ENCODE assay signal across 1 cellular context in the genomic region with DNA sequence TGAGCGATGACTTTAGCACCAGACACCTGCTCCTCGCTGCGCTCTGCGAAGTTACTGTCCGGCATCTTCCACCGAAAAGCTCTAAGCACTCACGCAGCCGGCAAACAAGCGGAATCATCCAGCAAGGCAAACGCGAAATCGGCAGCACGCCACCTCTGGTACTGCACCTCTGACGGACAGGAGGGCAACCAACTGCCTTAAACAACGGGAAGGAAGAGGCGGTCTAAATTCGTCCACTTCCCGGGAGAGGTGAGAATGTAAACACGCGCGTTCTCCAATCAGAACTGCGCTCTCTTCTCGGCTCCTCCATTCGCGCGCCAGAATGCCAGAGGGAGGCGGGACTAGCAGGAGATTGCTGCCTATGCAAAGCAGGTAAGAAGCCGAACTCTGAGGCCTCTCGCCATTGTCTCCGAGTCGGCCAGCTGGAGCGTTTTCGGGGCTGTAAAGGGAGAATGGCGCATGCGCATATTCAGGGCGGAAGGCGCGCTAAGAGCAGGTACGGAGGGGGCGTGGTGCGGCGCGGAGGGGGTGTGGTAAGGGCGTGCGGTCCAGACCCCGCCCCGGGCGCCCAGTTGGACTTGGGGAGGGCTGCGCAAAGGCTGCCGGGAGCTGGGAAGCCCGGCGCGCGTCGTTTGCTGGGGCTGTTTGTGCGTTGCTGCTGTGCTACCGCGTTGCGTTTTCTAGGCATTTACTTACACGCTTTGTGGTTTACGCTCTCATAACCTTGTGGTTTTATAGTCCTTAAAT.
TF ChIP-seq lines count a peak whose summit lies in the region.

A gene with protein sequence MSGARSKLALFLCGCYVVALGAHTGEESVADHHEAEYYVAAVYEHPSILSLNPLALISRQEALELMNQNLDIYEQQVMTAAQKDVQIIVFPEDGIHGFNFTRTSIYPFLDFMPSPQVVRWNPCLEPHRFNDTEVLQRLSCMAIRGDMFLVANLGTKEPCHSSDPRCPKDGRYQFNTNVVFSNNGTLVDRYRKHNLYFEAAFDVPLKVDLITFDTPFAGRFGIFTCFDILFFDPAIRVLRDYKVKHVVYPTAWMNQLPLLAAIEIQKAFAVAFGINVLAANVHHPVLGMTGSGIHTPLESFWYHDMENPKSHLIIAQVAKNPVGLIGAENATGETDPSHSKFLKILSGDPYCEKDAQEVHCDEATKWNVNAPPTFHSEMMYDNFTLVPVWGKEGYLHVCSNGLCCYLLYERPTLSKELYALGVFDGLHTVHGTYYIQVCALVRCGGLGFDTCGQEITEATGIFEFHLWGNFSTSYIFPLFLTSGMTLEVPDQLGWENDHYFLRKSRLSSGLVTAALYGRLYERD (plus strand): TSS at position 347 of the 747 bp plus-strand sequence. CDS start 33,695 bp downstream, outside the sequence.
HACL1 (minus strand) TSS at position 171 of the 747 bp plus-strand sequence; CDS start at position 65, 106 bp downstream.

TF ChIP-seq in HepG2, 621 proteins besides CTCF, POLR2A, EP300 and RAD21 (continued from another document and continues in another):
- peak; percentile 23; the same call in 1 of the 2 replicates for TF ChIP-seq IRF9 (CRISPR knock-in tag; IDR thresholded peaks at IDR 0.05; ENCODE audit: borderline replicate concordance)
- peak; percentile 48 for TF ChIP-seq HOXA3 (CRISPR knock-in tag; IDR thresholded peaks at IDR 0.05)
- peak; percentile 88 for TF ChIP-seq SAP130 (CRISPR knock-in tag; IDR thresholded peaks at IDR 0.05; ENCODE audit: low read depth)
- no peak for TF ChIP-seq U2AF1 (optimal IDR thresholded peaks at IDR 0.05; ENCODE audit: low read depth, low read length)
- TF ChIP-seq ZNF678 (CRISPR knock-in tag; IDR thresholded peaks at IDR 0.05) = peak; percentile 13; the same call in 1 of the 2 replicates
- TF ChIP-seq ZBTB25 (CRISPR knock-in tag; IDR thresholded peaks at IDR 0.05) = peak; percentile 81
- TF ChIP-seq ZFP36L2 (CRISPR knock-in tag; IDR thresholded peaks at IDR 0.05) = 0 out of 2 replicates have a peak, but pooled peaks have one; percentile 1
- TF ChIP-seq ZNF614 (CRISPR knock-in tag; IDR thresholded peaks at IDR 0.05; ENCODE audit: borderline replicate concordance) = peak; percentile 45; the same call in 1 of the 2 replicates
- TF ChIP-seq ZNF205 (CRISPR knock-in tag; IDR thresholded peaks at IDR 0.05) = no peak
- TF ChIP-seq CCAR2 (optimal IDR thresholded peaks at IDR 0.05; ENCODE audit: low read depth, low read length) = no peak
- TF ChIP-seq ZNF768 (CRISPR knock-in tag; IDR thresholded peaks at IDR 0.05) = 0 out of 2 replicates have a peak, but pooled peaks have one; percentile 23
- TF ChIP-seq ZNF772 (CRISPR knock-in tag; IDR thresholded peaks at IDR 0.05) = peak; percentile 57; the same call in 1 of the 2 replicates
- TF ChIP-seq, protein P1, sequence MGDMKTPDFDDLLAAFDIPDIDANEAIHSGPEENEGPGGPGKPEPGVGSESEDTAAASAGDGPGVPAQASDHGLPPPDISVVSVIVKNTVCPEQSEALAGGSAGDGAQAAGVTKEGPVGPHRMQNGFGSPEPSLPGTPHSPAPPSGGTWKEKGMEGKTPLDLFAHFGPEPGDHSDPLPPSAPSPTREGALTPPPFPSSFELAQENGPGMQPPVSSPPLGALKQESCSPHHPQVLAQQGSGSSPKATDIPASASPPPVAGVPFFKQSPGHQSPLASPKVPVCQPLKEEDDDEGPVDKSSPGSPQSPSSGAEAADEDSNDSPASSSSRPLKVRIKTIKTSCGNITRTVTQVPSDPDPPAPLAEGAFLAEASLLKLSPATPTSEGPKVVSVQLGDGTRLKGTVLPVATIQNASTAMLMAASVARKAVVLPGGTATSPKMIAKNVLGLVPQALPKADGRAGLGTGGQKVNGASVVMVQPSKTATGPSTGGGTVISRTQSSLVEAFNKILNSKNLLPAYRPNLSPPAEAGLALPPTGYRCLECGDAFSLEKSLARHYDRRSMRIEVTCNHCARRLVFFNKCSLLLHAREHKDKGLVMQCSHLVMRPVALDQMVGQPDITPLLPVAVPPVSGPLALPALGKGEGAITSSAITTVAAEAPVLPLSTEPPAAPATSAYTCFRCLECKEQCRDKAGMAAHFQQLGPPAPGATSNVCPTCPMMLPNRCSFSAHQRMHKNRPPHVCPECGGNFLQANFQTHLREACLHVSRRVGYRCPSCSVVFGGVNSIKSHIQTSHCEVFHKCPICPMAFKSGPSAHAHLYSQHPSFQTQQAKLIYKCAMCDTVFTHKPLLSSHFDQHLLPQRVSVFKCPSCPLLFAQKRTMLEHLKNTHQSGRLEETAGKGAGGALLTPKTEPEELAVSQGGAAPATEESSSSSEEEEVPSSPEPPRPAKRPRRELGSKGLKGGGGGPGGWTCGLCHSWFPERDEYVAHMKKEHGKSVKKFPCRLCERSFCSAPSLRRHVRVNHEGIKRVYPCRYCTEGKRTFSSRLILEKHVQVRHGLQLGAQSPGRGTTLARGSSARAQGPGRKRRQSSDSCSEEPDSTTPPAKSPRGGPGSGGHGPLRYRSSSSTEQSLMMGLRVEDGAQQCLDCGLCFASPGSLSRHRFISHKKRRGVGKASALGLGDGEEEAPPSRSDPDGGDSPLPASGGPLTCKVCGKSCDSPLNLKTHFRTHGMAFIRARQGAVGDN (CRISPR knock-in tag; IDR thresholded peaks at IDR 0.05) = peak; percentile 97
- TF ChIP-seq RXRB (CRISPR knock-in tag; IDR thresholded peaks at IDR 0.05; ENCODE audit: borderline replicate concordance) = peak; percentile 42; the same call in 1 of the 2 replicates
- peak; percentile 76; the same call in 1 of the 2 replicates for TF ChIP-seq ZGPAT (CRISPR knock-in tag; IDR thresholded peaks at IDR 0.05)
- TF ChIP-seq ZNF878 (CRISPR knock-in tag; IDR thresholded peaks at IDR 0.05) = peak; percentile 9; the same call in 1 of the 2 replicates
- peak; percentile 83; the same call in 1 of the 2 replicates for TF ChIP-seq KLF11 (CRISPR knock-in tag; IDR thresholded peaks at IDR 0.05)
- TF ChIP-seq NFE2L2 (IDR thresholded peaks at IDR 0.05; ENCODE audit: low read length) = no peak
- TF ChIP-seq SIN3B (IDR thresholded peaks at IDR 0.05; ENCODE audit: low read length) = 0 out of 2 replicates have a peak, but pooled peaks have one; percentile 50
- TF ChIP-seq KLF12 (CRISPR knock-in tag; IDR thresholded peaks at IDR 0.05; ENCODE audit: borderline replicate concordance) = no peak
- no peak for TF ChIP-seq ZHX2 (IDR thresholded peaks at IDR 0.05; ENCODE audit: low read depth)
- TF ChIP-seq ZHX2 (CRISPR knock-in tag; IDR thresholded peaks at IDR 0.05; ENCODE audit: borderline replicate concordance) = no peak
- TF ChIP-seq, protein P2, sequence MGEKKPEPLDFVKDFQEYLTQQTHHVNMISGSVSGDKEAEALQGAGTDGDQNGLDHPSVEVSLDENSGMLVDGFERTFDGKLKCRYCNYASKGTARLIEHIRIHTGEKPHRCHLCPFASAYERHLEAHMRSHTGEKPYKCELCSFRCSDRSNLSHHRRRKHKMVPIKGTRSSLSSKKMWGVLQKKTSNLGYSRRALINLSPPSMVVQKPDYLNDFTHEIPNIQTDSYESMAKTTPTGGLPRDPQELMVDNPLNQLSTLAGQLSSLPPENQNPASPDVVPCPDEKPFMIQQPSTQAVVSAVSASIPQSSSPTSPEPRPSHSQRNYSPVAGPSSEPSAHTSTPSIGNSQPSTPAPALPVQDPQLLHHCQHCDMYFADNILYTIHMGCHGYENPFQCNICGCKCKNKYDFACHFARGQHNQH (CRISPR knock-in tag; IDR thresholded peaks at IDR 0.05) = peak; percentile 72; the same call in 1 of the 2 replicates
- TF ChIP-seq SKI (IDR thresholded peaks at IDR 0.05; ENCODE audit: partially characterized antibody) = no peak
- peak; percentile 85 for TF ChIP-seq PATZ1 (CRISPR knock-in tag; IDR thresholded peaks at IDR 0.05)
- TF ChIP-seq, protein P3, sequence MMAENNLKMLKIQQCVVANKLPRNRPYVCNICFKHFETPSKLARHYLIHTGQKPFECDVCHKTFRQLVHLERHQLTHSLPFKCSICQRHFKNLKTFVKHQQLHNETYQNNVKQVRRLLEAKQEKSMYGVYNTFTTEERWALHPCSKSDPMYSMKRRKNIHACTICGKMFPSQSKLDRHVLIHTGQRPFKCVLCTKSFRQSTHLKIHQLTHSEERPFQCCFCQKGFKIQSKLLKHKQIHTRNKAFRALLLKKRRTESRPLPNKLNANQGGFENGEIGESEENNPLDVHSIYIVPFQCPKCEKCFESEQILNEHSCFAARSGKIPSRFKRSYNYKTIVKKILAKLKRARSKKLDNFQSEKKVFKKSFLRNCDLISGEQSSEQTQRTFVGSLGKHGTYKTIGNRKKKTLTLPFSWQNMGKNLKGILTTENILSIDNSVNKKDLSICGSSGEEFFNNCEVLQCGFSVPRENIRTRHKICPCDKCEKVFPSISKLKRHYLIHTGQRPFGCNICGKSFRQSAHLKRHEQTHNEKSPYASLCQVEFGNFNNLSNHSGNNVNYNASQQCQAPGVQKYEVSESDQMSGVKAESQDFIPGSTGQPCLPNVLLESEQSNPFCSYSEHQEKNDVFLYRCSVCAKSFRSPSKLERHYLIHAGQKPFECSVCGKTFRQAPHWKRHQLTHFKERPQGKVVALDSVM (CRISPR knock-in tag; IDR thresholded peaks at IDR 0.05) = peak; percentile 32; the same call in 1 of the 2 replicates
- peak; percentile 59; the same call in 1 of the 2 replicates for TF ChIP-seq ZNF136 (CRISPR knock-in tag; IDR thresholded peaks at IDR 0.05; ENCODE audit: low read depth)
- 0 out of 2 replicates have a peak, but pooled peaks have one; percentile 25 for TF ChIP-seq ESRRA (CRISPR knock-in tag; IDR thresholded peaks at IDR 0.05; ENCODE audit: low read depth)
- TF ChIP-seq MTA3 (CRISPR knock-in tag; IDR thresholded peaks at IDR 0.05) = no peak
